ENCODE assay signal across 1 cellular context in the genomic region with DNA sequence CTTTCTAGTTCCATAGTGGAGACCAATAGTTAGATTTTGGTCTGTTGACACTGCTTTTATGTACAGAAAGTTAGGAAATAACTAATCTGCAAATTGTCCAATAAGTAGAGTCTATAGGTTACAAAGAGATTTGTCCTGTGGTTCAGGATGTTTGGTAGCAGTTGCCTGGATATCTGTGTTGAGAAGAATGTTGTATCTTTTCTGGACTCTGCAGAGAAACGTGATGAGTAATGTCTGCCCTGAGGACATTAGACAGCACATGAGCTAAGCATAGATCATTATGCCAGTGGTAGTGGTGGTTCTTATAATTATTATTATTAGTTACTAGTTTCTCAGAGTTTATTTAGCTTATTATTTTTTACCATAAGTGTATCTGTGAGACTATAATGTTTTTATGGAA.
TF ChIP-seq lines count a peak whose summit lies in the region.

No MANE protein-coding gene starts in this region.

TF ChIP-seq in IMR-90, 13 proteins besides CTCF, POLR2A, EP300 and RAD21:
- TF ChIP-seq, protein P1, sequence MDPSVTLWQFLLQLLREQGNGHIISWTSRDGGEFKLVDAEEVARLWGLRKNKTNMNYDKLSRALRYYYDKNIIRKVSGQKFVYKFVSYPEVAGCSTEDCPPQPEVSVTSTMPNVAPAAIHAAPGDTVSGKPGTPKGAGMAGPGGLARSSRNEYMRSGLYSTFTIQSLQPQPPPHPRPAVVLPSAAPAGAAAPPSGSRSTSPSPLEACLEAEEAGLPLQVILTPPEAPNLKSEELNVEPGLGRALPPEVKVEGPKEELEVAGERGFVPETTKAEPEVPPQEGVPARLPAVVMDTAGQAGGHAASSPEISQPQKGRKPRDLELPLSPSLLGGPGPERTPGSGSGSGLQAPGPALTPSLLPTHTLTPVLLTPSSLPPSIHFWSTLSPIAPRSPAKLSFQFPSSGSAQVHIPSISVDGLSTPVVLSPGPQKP (IDR thresholded peaks at IDR 0.05; ENCODE audit: borderline replicate concordance, low read depth, low read length) = no peak
- no peak for TF ChIP-seq CHD1 (IDR thresholded peaks at IDR 0.05; ENCODE audit: low read depth, low read length)
- TF ChIP-seq MAFK (IDR thresholded peaks at IDR 0.05; ENCODE audit: low read depth, low read length) = no peak
- TF ChIP-seq FOS (IDR thresholded peaks at IDR 0.05; ENCODE audit: low read depth, low read length) = no peak
- TF ChIP-seq BHLHE40 (IDR thresholded peaks at IDR 0.05; ENCODE audit: low read depth, low read length) = no peak
- TF ChIP-seq CEBPB (IDR thresholded peaks at IDR 0.05; ENCODE audit: low read depth, low read length) = no peak
- no peak for TF ChIP-seq SMC3 (IDR thresholded peaks at IDR 0.05; ENCODE audit: low read depth, low read length)
- no peak for TF ChIP-seq NFE2L2 (IDR thresholded peaks at IDR 0.05; ENCODE audit: low read depth, low read length)
- TF ChIP-seq MXI1 (IDR thresholded peaks at IDR 0.05; ENCODE audit: borderline replicate concordance, low read depth, low read length) = no peak
- TF ChIP-seq, protein P2, sequence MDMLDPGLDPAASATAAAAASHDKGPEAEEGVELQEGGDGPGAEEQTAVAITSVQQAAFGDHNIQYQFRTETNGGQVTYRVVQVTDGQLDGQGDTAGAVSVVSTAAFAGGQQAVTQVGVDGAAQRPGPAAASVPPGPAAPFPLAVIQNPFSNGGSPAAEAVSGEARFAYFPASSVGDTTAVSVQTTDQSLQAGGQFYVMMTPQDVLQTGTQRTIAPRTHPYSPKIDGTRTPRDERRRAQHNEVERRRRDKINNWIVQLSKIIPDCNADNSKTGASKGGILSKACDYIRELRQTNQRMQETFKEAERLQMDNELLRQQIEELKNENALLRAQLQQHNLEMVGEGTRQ (IDR thresholded peaks at IDR 0.05; ENCODE audit: low read depth, low read length) = no peak
TF ChIP-seq in IMR-90: peak in this region for 0.
